18 cellular contexts compared by ENCODE assay signal in genomic region chr15:86663304-86663703, GRCh38.
DNase-seq lines count a peak whose midpoint lies in the region; ATAC-seq, FAIRE-seq and TF ChIP-seq lines count a peak whose summit lies in the region.
"Had no signal": no experiment of that assay in that cellular context is flagged by ENCODE, and none has a peak within 500 bp of the region (broad histone marks: within the 10 kb centered on the region; RNA-seq: fewer than 3 reads in every experiment).

No MANE protein-coding gene starts in this region.

- peaks cover 3% of the 10 kb centered on the region for H4K20me1 ChIP-seq in neural progenitor cell (ENCODE audit: low read depth)
- H4K20me1 ChIP-seq: BLaER1 treated with 17β-estradiol and CSF1 and Interleukin-3, amounts not matched to agents 10 nM and 100 nM had no signal

- no peak for FAIRE-seq in GM19239 (lab: Jason Lieb, UNC)
- FAIRE-seq: GM12878, H54 had no signal

- H3K36me3 ChIP-seq in endodermal cell (ENCODE audit: control insufficient read depth, insufficient read depth, low read length): no peaks in the 10 kb centered on the region
- H3K36me3 ChIP-seq in neural progenitor cell: no peaks in the 10 kb centered on the region
- H3K36me3 ChIP-seq: BLaER1 treated with 17β-estradiol and CSF1 and Interleukin-3, amounts not matched to agents 10 nM and 100 nM had no signal

- H3K4me3 Mint-ChIP-seq in activated naive CD8-positive, alpha-beta T cell treated with anti-CD3 and anti-CD28 coated beads, Interleukin-2, amount 10 ng/mL, durations not matched to agents 7 days and 5 days: no peak overlapping the region
- no peak overlapping the region for H3K4me3 Mint-ChIP-seq in activated naive CD8-positive, alpha-beta T cell treated with anti-CD3 and anti-CD28 coated beads, Interleukin-2, amount 50 U/mL, for 24 hours
- no peak overlapping the region for H3K4me3 Mint-ChIP-seq in endodermal cell
- H3K4me3 Mint-ChIP-seq in neural progenitor cell: no peak overlapping the region
- H3K4me3 Mint-ChIP-seq: B cell; CD8-positive, alpha-beta T cell; GM23338 had no signal

- 80 to 86% methylated on average over 1 of the region's 1 CpG for WGBS in endodermal cell (ENCODE audit: insufficient coverage in 1 of 2, insufficient read length in 1 of 2), 2 experiments

- H3K4me1 ChIP-seq in endodermal cell (ENCODE audit: control insufficient read depth, insufficient read depth, low read length) (no peaks in the 10 kb centered on the region), neural progenitor cell (peaks cover 10% of the 10 kb centered on the region)
- H3K4me1 ChIP-seq: BLaER1 treated with 17β-estradiol and CSF1 and Interleukin-3, amounts not matched to agents 10 nM and 100 nM had no signal

- peak; percentile 39 for TF ChIP-seq CTCF in endodermal cell (conservative IDR thresholded peaks at IDR 0.05)
- TF ChIP-seq CTCF in neural progenitor cell (IDR thresholded peaks at IDR 0.05): no peak

- H3K4me2 ChIP-seq in neural progenitor cell: no peak overlapping the region
- H3K4me2 ChIP-seq: BLaER1 treated with 17β-estradiol and CSF1 and Interleukin-3, amounts not matched to agents 10 nM and 100 nM; GM23338 had no signal

- no peaks in the 10 kb centered on the region for H3K9me3 Mint-ChIP-seq in activated naive CD8-positive, alpha-beta T cell treated with anti-CD3 and anti-CD28 coated beads, Interleukin-2, amount 10 ng/mL, durations not matched to agents 7 days and 5 days
- H3K9me3 Mint-ChIP-seq in activated naive CD8-positive, alpha-beta T cell treated with anti-CD3 and anti-CD28 coated beads, Interleukin-2, amount 50 U/mL, for 24 hours: peaks cover 3% of the 10 kb centered on the region
- H3K9me3 Mint-ChIP-seq in endodermal cell (no peaks in the 10 kb centered on the region), neural progenitor cell (no peaks in the 10 kb centered on the region)
- H3K9me3 Mint-ChIP-seq: CD8-positive, alpha-beta T cell had no signal

- no peaks in the 10 kb centered on the region for H3K79me2 ChIP-seq in neural progenitor cell (ENCODE audit: low read depth)

- H3F3A ChIP-seq in neural progenitor cell (ENCODE audit: low read depth): no peaks in the 10 kb centered on the region

- H3K9me3 ChIP-seq in endodermal cell (ENCODE audit: control insufficient read depth, low read length): peaks cover 5% of the 10 kb centered on the region
- H3K9me3 ChIP-seq in neural progenitor cell (ENCODE audit: low read depth): no peaks in the 10 kb centered on the region
- H3K9me3 ChIP-seq: BLaER1 treated with 17β-estradiol and CSF1 and Interleukin-3, amounts not matched to agents 10 nM and 100 nM had no signal

- H3K27me3 ChIP-seq in endodermal cell (ENCODE audit: control insufficient read depth, insufficient read depth, low read length, poor library complexity, severe bottlenecking): no peaks in the 10 kb centered on the region
- peaks cover 19% of the 10 kb centered on the region for H3K27me3 ChIP-seq in neural progenitor cell
- H3K27me3 ChIP-seq: BLaER1 treated with 17β-estradiol and CSF1 and Interleukin-3, amounts not matched to agents 10 nM and 100 nM had no signal

- peaks cover 5% of the 10 kb centered on the region for H3K4me1 Mint-ChIP-seq in activated naive CD8-positive, alpha-beta T cell treated with anti-CD3 and anti-CD28 coated beads, Interleukin-2, amount 10 ng/mL, durations not matched to agents 7 days and 5 days
- H3K4me1 Mint-ChIP-seq in activated naive CD8-positive, alpha-beta T cell treated with anti-CD3 and anti-CD28 coated beads, Interleukin-2, amount 50 U/mL, for 24 hours: peaks cover 2% of the 10 kb centered on the region
- H3K4me1 Mint-ChIP-seq in endodermal cell (peaks cover 6% of the 10 kb centered on the region), neural progenitor cell (peaks cover 45% of the 10 kb centered on the region)
- H3K4me1 Mint-ChIP-seq: B cell had no signal

- H3K27me3 Mint-ChIP-seq in activated naive CD8-positive, alpha-beta T cell treated with anti-CD3 and anti-CD28 coated beads, Interleukin-2, amount 10 ng/mL, durations not matched to agents 7 days and 5 days: peaks cover 2% of the 10 kb centered on the region
- no peaks in the 10 kb centered on the region for H3K27me3 Mint-ChIP-seq in activated naive CD8-positive, alpha-beta T cell treated with anti-CD3 and anti-CD28 coated beads, Interleukin-2, amount 50 U/mL, for 24 hours
- no peaks in the 10 kb centered on the region for H3K27me3 Mint-ChIP-seq in endodermal cell (ENCODE audit: insufficient read depth)
- peaks cover 2% of the 10 kb centered on the region for H3K27me3 Mint-ChIP-seq in neural progenitor cell (ENCODE audit: insufficient read depth, low read depth)
- H3K27me3 Mint-ChIP-seq: B cell had no signal

- H3K9ac ChIP-seq in endodermal cell (ENCODE audit: extremely low read depth, low read length, poor library complexity, severe bottlenecking) (no peak overlapping the region), neural progenitor cell (no peak overlapping the region)
- H3K9ac ChIP-seq: BLaER1 treated with 17β-estradiol and CSF1 and Interleukin-3, amounts not matched to agents 10 nM and 100 nM had no signal

- ATAC-seq in activated naive CD8-positive, alpha-beta T cell treated with anti-CD3 and anti-CD28 coated beads, Interleukin-2, amount 10 ng/mL, durations not matched to agents 7 days and 5 days (ENCODE audit: low read depth): peak; percentile 36
- no peak for ATAC-seq in activated naive CD8-positive, alpha-beta T cell treated with anti-CD3 and anti-CD28 coated beads, Interleukin-2, amount 50 U/mL, for 24 hours
- ATAC-seq in GM19035 (IDR thresholded peaks at IDR 0.05; ENCODE audit: unreplicated experiment): no peak
- ATAC-seq: CD8-positive, alpha-beta T cell; GM12878; GM23338 had no signal

- no peaks in the 10 kb centered on the region for H3K36me3 Mint-ChIP-seq in activated naive CD8-positive, alpha-beta T cell treated with anti-CD3 and anti-CD28 coated beads, Interleukin-2, amount 10 ng/mL, durations not matched to agents 7 days and 5 days
- no peaks in the 10 kb centered on the region for H3K36me3 Mint-ChIP-seq in activated naive CD8-positive, alpha-beta T cell treated with anti-CD3 and anti-CD28 coated beads, Interleukin-2, amount 50 U/mL, for 24 hours (ENCODE audit: low read depth)
- H3K36me3 Mint-ChIP-seq in endodermal cell (ENCODE audit: low read depth): no peaks in the 10 kb centered on the region
- no peaks in the 10 kb centered on the region for H3K36me3 Mint-ChIP-seq in neural progenitor cell
- H3K36me3 Mint-ChIP-seq: CD8-positive, alpha-beta T cell had no signal

- H3K4me3 ChIP-seq in endodermal cell (ENCODE audit: low read length): no peak overlapping the region
- no peak overlapping the region for H3K4me3 ChIP-seq in neural progenitor cell
- H3K4me3 ChIP-seq: BLaER1 treated with 17β-estradiol and CSF1 and Interleukin-3, amounts not matched to agents 10 nM and 100 nM; GM12878; GM23338 had no signal

- no peak overlapping the region for H3K27ac Mint-ChIP-seq in activated naive CD8-positive, alpha-beta T cell treated with anti-CD3 and anti-CD28 coated beads, Interleukin-2, amount 10 ng/mL, durations not matched to agents 7 days and 5 days
- H3K27ac Mint-ChIP-seq in activated naive CD8-positive, alpha-beta T cell treated with anti-CD3 and anti-CD28 coated beads, Interleukin-2, amount 50 U/mL, for 24 hours: no peak overlapping the region
- H3K27ac Mint-ChIP-seq in endodermal cell: no peak overlapping the region
- H3K27ac Mint-ChIP-seq in neural progenitor cell: peak overlapping the region; percentile 6
- H3K27ac Mint-ChIP-seq: B cell; CD8-positive, alpha-beta T cell; GM23338 had no signal

- no peak for DNase-seq in activated naive CD8-positive, alpha-beta T cell treated with anti-CD3 and anti-CD28 coated beads, Interleukin-2, amount 10 ng/mL, durations not matched to agents 7 days and 5 days
- no peak for DNase-seq in activated naive CD8-positive, alpha-beta T cell treated with anti-CD3 and anti-CD28 coated beads, Interleukin-2, amount 50 U/mL, for 24 hours
- peak; percentile 76 for DNase-seq in NCI-H146 treated with DMSO at 0.1 percent for 48 hours (lab: John Stamatoyannopoulos, UW; ENCODE audit: unreplicated experiment)
- DNase-seq in endodermal cell: no peak
- no peak for DNase-seq in neural progenitor cell (ENCODE audit: low spot score)
- no peak for DNase-seq in GM19239 (ENCODE audit: insufficient read length, low spot score)
- DNase-seq in NCI-H526 treated with DMSO at 0.1 percent for 48 hours (lab: John Stamatoyannopoulos, UW): no peak
- DNase-seq: Calu3; CD8-positive, alpha-beta T cell; DMS79 treated with DMSO at 0.1 percent for 48 hours; EL; HCEC 1CT had no signal

- H2AFZ ChIP-seq in neural progenitor cell (replicated peaks): no peak overlapping the region
- H2AFZ ChIP-seq: GM23338 had no signal

- H3K27ac ChIP-seq in endodermal cell (ENCODE audit: low read depth, low read length): no peak overlapping the region
- no peak overlapping the region for H3K27ac ChIP-seq in neural progenitor cell
- H3K27ac ChIP-seq: BLaER1 treated with 17β-estradiol and CSF1 and Interleukin-3, amounts not matched to agents 10 nM and 100 nM had no signal

- POLR2A ChIA-PET in activated naive CD8-positive, alpha-beta T cell treated with anti-CD3 and anti-CD28 coated beads, Interleukin-2, amount 10 ng/mL, durations not matched to agents 7 days and 5 days (lab: Charles Lee): no interaction called here
